ENCODE assay signal across 8 cellular contexts in the genomic region with DNA sequence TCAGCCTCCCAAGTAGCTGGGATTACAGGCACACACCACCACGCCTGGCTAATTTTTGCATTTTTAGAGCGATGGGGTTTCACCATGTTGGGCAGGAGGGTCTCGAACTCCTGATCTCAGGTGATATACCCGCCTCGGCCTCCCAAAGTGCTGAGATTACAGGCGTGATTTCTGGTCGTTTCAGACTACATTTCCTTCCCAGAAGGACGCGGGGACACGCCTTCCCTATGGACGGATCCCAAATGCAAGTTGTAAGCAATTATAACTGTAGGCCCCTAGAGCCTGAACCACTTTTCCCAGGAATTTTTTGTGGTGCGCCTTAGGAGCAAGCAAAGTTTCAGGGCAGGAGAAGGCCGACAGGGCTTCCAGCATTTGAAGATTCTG. TPM values are rescaled to one million over a fixed set of nuclear protein-coding genes. Genes with fewer than 3 reads are reported as not detected.
DNase-seq lines count a peak whose midpoint lies in the region; ATAC-seq and TF ChIP-seq lines count a peak whose summit lies in the region.

No MANE protein-coding gene starts in this region.

- no peaks in the 10 kb centered on the region for H3K27me3 ChIP-seq in CD4-positive, alpha-beta T cell (ENCODE audit: control insufficient read depth, insufficient read depth, low read length)
- H3K27me3 ChIP-seq in Panc1 (ENCODE audit: control insufficient read depth, insufficient read depth, low read length): no peaks in the 10 kb centered on the region

- no TSS peak for BruUV-seq in Panc1 (replicated peaks; lab: Mats Ljungman, UMichigan)

- H3K27ac ChIP-seq in CD4-positive, alpha-beta T cell (ENCODE audit: low read depth, low read length): peak overlapping the region; percentile 66
- peak overlapping the region; percentile 88 for H3K27ac ChIP-seq in Panc1 (ENCODE audit: low read length)

- H3K36me3 ChIP-seq in Panc1 (ENCODE audit: control insufficient read depth, insufficient read depth, low read length): no peaks in the 10 kb centered on the region

- CTCF ChIA-PET in CD4-positive, alpha-beta T cell (lab: Charles Lee): interaction anchor here (1.0 kb wide), 1 partner anchor 273 kb away, joined by 3 read pairs; no protein-coding TSS in a partner anchor
- CTCF ChIA-PET in Panc1 (lab: Charles Lee): interaction anchor here (1.4 kb wide), 1 partner anchor 95 kb away, joined by 4 read pairs; no protein-coding TSS in a partner anchor

- no peak for ATAC-seq in CD4-positive, alpha-beta T cell (ENCODE audit: poor library complexity)
- ATAC-seq in Panc1 (no peak), GM21381 (IDR thresholded peaks at IDR 0.05; ENCODE audit: unreplicated experiment) (no peak)

- peaks cover 41% of the 10 kb centered on the region for H3K36me3 Mint-ChIP-seq in CD4-positive, alpha-beta T cell (ENCODE audit: low read depth)
- H3K36me3 Mint-ChIP-seq in osteocyte (ENCODE audit: unreplicated experiment): peaks cover 6% of the 10 kb centered on the region

- peaks cover 20% of the 10 kb centered on the region for H3K4me1 Mint-ChIP-seq in CD4-positive, alpha-beta T cell (ENCODE audit: low read depth)
- peaks cover 17% of the 10 kb centered on the region for H3K4me1 Mint-ChIP-seq in osteocyte (ENCODE audit: unreplicated experiment)

- no peak for TF ChIP-seq CTCF in CD4-positive, alpha-beta T cell (IDR thresholded peaks at IDR 0.05)
- no peak for TF ChIP-seq CTCF in Panc1 (IDR thresholded peaks at IDR 0.05)
- no peak for TF ChIP-seq CTCF in epithelial cell of esophagus (IDR thresholded peaks at IDR 0.05; ENCODE audit: insufficient read depth, low read depth, low read length, missing control alignments)
- TF ChIP-seq CTCF in osteocyte (IDR thresholded peaks at IDR 0.05): no peak

- intact Hi-C loops in CD4-positive, alpha-beta T cell (cut with DNase I, micrococcal nuclease): loop anchor here (1.0 to 10.0 kb wide), 5 partner anchors 17 to 585 kb away; a partner anchor contains a TSS
- intact Hi-C loops in Panc1 (cut with micrococcal nuclease; ENCODE audit: unreplicated experiment) (no loop called here), posterior cingulate gyrus (cut with DNase I) (loop anchor here (1.0 kb wide), 1 partner anchor 53 kb away; a partner anchor contains a TSS)

- peaks cover 9% of the 10 kb centered on the region for H3K9me3 Mint-ChIP-seq in CD4-positive, alpha-beta T cell
- peaks cover 18% of the 10 kb centered on the region for H3K9me3 Mint-ChIP-seq in osteocyte (ENCODE audit: unreplicated experiment)

- H3K27ac Mint-ChIP-seq in CD4-positive, alpha-beta T cell: peak overlapping the region; percentile 92
- H3K27ac Mint-ChIP-seq in osteocyte (ENCODE audit: unreplicated experiment): peak overlapping the region; percentile 87

- no peaks in the 10 kb centered on the region for H3K27me3 Mint-ChIP-seq in CD4-positive, alpha-beta T cell
- no peaks in the 10 kb centered on the region for H3K27me3 Mint-ChIP-seq in osteocyte (ENCODE audit: unreplicated experiment)

- H3K9me3 ChIP-seq in CD4-positive, alpha-beta T cell (ENCODE audit: control insufficient read depth, low read length): peaks cover 9% of the 10 kb centered on the region
- H3K9me3 ChIP-seq in Panc1 (ENCODE audit: control insufficient read depth, insufficient read depth, low read depth, low read length): peaks cover 7% of the 10 kb centered on the region; the same call in 1 of the 2 replicates

- in situ Hi-C loops in Panc1 (cut with HindIII; ENCODE audit: low pct_unique_long_range_greater_than_20kb, low sequenced_read_pairs): no loop called here

- H3K4me3 ChIP-seq in Panc1 (ENCODE audit: low read depth in 2 of 2, low read length in 2 of 2) (peak overlapping the region; percentile 92 to 96), epithelial cell of esophagus (ENCODE audit: low read length) (peak overlapping the region; percentile 79)

- peaks cover 8% of the 10 kb centered on the region for H3K4me1 ChIP-seq in Panc1 (ENCODE audit: control insufficient read depth, insufficient read depth, low read length)

- peak overlapping the region; percentile 92 for H3K4me3 Mint-ChIP-seq in CD4-positive, alpha-beta T cell
- H3K4me3 Mint-ChIP-seq in osteocyte (ENCODE audit: unreplicated experiment): peak overlapping the region; percentile 97

- DNase-seq in CD4-positive, alpha-beta T cell: no peak
- DNase-seq in Panc1 (ENCODE audit: low read depth, low spot score): no peak
- no peak for DNase-seq in epithelial cell of esophagus (ENCODE audit: low read depth)
- no peak for DNase-seq in osteocyte (ENCODE audit: extremely low spot score, unreplicated experiment)
- DNase-seq in NCI-H526 treated with DMSO at 0.1 percent for 48 hours (lab: John Stamatoyannopoulos, UW): no peak
- no peak for DNase-seq in posterior cingulate gyrus
- no peak for DNase-seq in NCI-H2081 (lab: John Stamatoyannopoulos, UW)

- POLR2A ChIA-PET in CD4-positive, alpha-beta T cell (lab: Charles Lee): interaction anchor here (0.9 to 1.6 kb wide), 12 partner anchors 16 to 1512 kb away, joined by 3 to 21 read pairs (median 4); a partner anchor contains a TSS
- POLR2A ChIA-PET in Panc1 (lab: Charles Lee): no interaction called here

RNA-seq across cellular contexts. Expression of a gene that starts 17.8 kb away (rescaled TPM):
- total RNA-seq in CD4-positive, alpha-beta T cell: 100 to 1,000 TPM; 428 to 437 TPM
- 25.0 TPM for total RNA-seq in Panc1 (2021; ENCODE audit: unreplicated experiment)
- polyA plus RNA-seq in Panc1 (2012; ENCODE audit: insufficient read length): 13.6 TPM
- 7.4 and 8.0 TPM in 2 replicates for total RNA-seq in osteocyte

RNA-seq across cellular contexts. Expression of a gene that starts 52.6 kb away (rescaled TPM):
- total RNA-seq in CD4-positive, alpha-beta T cell: 1 to 10 TPM; 2.0 to 2.7 TPM
- total RNA-seq in Panc1 (2021; ENCODE audit: unreplicated experiment) (9.6 TPM), osteocyte (4.4 and 4.5 TPM in 2 replicates)
- 2.8 TPM for polyA plus RNA-seq in Panc1 (2012; ENCODE audit: insufficient read length)

Comparison
In these comparisons a context has a peak if more than half of its experiments do, and no peak if none do; other contexts are left out.
1. RNA of a gene that starts 17.8 kb away (total RNA-seq): 428 to 437 TPM in CD4-positive, alpha-beta T cell; 25.0 TPM in Panc1 (single experiment) and 7.4 to 8.0 TPM in osteocyte; every median in the first group is over 10 times any median in the second.